ENCODE assay signal across 8 cellular contexts in the genomic region with DNA sequence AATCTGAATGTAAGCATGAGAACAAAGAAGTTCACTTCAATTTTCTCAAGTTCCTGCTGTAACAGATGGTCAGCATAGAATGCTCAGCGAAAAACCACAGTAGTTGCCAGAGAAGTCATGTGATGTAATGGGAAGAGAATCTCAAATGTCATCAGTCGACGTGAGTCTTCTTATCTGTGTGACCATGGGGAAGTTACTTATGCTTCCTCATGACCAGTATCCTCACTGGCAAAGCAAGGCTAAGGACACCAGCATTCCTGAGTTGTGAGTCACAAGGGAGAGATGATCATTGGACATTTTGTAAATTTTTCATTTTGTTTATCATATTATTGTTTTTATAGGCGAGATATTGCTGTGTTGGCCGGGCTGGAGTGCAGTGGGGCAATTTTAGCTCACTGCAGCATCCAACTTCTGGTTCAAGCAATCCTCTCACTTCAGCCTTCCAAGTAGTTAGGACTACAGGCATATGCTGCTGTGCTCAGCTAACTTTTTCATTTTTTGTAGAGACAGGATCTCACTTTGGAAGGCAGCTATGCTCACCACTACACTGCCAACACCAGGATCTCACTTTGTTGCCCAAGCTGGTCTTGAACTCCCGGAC. TPM values are rescaled to one million over a fixed set of nuclear protein-coding genes. Genes with fewer than 3 reads are reported as not detected.
DNase-seq lines count a peak whose midpoint lies in the region; ATAC-seq lines count a peak whose summit lies in the region.

No MANE protein-coding gene starts in this region.

- no peaks in the 10 kb centered on the region for H3K4me1 Mint-ChIP-seq in activated CD8-positive, alpha-beta memory T cell treated with anti-CD3 and anti-CD28 coated beads, Interleukin-2, amount 10 ng/mL, durations not matched to agents 7 days and 5 days

- H3K27me3 ChIP-seq in skeletal muscle satellite cell (ENCODE audit: control insufficient read depth, insufficient read depth, low read length), result no peaks in the 10 kb centered on the region

- DNase-seq in T1000 (lab: John Stamatoyannopoulos, UW) (peak; percentile 45), Right ventricle myocardium superior (no peak)
- no peak for DNase-seq in activated CD8-positive, alpha-beta memory T cell treated with anti-CD3 and anti-CD28 coated beads, Interleukin-2, amount 10 ng/mL, durations not matched to agents 7 days and 5 days
- DNase-seq in activated CD4-positive, alpha-beta T cell treated with anti-CD3 and anti-CD28 coated beads, Interleukin-2, amount 50 U/mL, for 4 hours, result no peak

- H3K4me3 Mint-ChIP-seq in activated CD8-positive, alpha-beta memory T cell treated with anti-CD3 and anti-CD28 coated beads, Interleukin-2, amount 10 ng/mL, durations not matched to agents 7 days and 5 days, result no peak overlapping the region

- H3K9ac ChIP-seq in skeletal muscle satellite cell (ENCODE audit: low read depth, low read length), result peak overlapping the region; percentile 80

- ATAC-seq in GM18511 (IDR thresholded peaks at IDR 0.05; ENCODE audit: unreplicated experiment), result peak; percentile 71
- peak; percentile 74 for ATAC-seq in HG03575 (IDR thresholded peaks at IDR 0.05; ENCODE audit: extremely low read depth, insufficient number of reproducible peaks, low FRiP score, unreplicated experiment)
- ATAC-seq in Right ventricle myocardium superior (ENCODE audit: poor library complexity), result peak; percentile 92
- no peak for ATAC-seq in activated CD8-positive, alpha-beta memory T cell treated with anti-CD3 and anti-CD28 coated beads, Interleukin-2, amount 10 ng/mL, durations not matched to agents 7 days and 5 days
- no peak for ATAC-seq in activated CD4-positive, CD25-positive, alpha-beta regulatory T cell treated with anti-CD3 and anti-CD28 coated beads, Interleukin-2, amount 50 U/mL, for 24 hours

- H3K36me3 Mint-ChIP-seq in activated CD8-positive, alpha-beta memory T cell treated with anti-CD3 and anti-CD28 coated beads, Interleukin-2, amount 10 ng/mL, durations not matched to agents 7 days and 5 days, result no peaks in the 10 kb centered on the region

- peak overlapping the region; percentile 16 for H3K4me3 ChIP-seq in skeletal muscle satellite cell (ENCODE audit: low read length)

- H3K36me3 ChIP-seq in skeletal muscle satellite cell (ENCODE audit: insufficient read depth, low read length), result no peaks in the 10 kb centered on the region

- no peaks in the 10 kb centered on the region for H3K27me3 Mint-ChIP-seq in activated CD8-positive, alpha-beta memory T cell treated with anti-CD3 and anti-CD28 coated beads, Interleukin-2, amount 10 ng/mL, durations not matched to agents 7 days and 5 days

- peaks cover 22% of the 10 kb centered on the region for H3K4me1 ChIP-seq in skeletal muscle satellite cell (ENCODE audit: control insufficient read depth, insufficient read depth, low read length)

- H3K9me3 ChIP-seq in skeletal muscle satellite cell (replicated peaks; ENCODE audit: low read length), result no peaks in the 10 kb centered on the region

- CTCF ChIA-PET in activated CD8-positive, alpha-beta memory T cell treated with anti-CD3 and anti-CD28 coated beads, Interleukin-2, amount 10 ng/mL, durations not matched to agents 7 days and 5 days (lab: Charles Lee), result no interaction called here

- H3K4me2 ChIP-seq in skeletal muscle satellite cell (ENCODE audit: low read length), result peak overlapping the region; percentile 64

- no peaks in the 10 kb centered on the region for H3K9me3 Mint-ChIP-seq in activated CD8-positive, alpha-beta memory T cell treated with anti-CD3 and anti-CD28 coated beads, Interleukin-2, amount 10 ng/mL, durations not matched to agents 7 days and 5 days (ENCODE audit: low read depth)

- H3K27ac Mint-ChIP-seq in activated CD8-positive, alpha-beta memory T cell treated with anti-CD3 and anti-CD28 coated beads, Interleukin-2, amount 10 ng/mL, durations not matched to agents 7 days and 5 days, result no peak overlapping the region

- intact Hi-C loops in Right ventricle myocardium superior (cut with DNase I), result no loop called here

RNA-seq across cellular contexts. Expression of a gene that starts 21.9 kb away (rescaled TPM):
- 23.6 TPM for total RNA-seq in Right ventricle myocardium superior
- 30.4 and 43.6 TPM in 2 replicates for total RNA-seq in skeletal muscle satellite cell (2012; rRNA removed)
- total RNA-seq in activated CD8-positive, alpha-beta memory T cell treated with anti-CD3 and anti-CD28 coated beads, Interleukin-2, amount 10 ng/mL, durations not matched to agents 7 days and 5 days, result 10 to 100 TPM; 14.8 to 36.5 TPM

Comparison
In these comparisons a context has a peak if more than half of its experiments do, and no peak if none do; other contexts are left out.
1. ATAC-seq: peak in GM18511 (single experiment), HG03575 (single experiment) and Right ventricle myocardium superior (single experiment); none in activated CD8-positive, alpha-beta memory T cell treated with anti-CD3 and anti-CD28 coated beads, Interleukin-2, amount 10 ng/mL, durations not matched to agents 7 days and 5 days (single experiment) and activated CD4-positive, CD25-positive, alpha-beta regulatory T cell treated with anti-CD3 and anti-CD28 coated beads, Interleukin-2, amount 50 U/mL, for 24 hours (0 of 2).